1 cellular context compared by ENCODE assay signal in the genomic region with DNA sequence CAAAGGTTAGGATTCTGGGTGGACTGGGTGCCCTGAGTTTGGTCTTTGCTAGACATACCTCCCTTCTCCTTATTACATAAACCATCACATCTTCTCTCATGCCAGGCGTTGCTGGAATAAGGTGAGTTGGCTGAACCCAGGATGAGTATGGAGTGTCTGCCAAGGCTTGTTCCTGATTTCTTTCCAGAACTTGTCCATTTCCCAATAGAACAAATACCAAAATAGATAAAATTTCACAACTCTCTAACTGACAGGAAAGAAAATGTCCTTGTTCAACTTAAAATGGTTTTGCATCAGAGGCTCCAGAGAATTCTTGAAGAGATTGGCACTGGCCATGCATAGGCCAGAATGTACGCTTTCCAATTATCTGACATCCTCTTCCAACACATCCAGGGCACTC.
TF ChIP-seq lines count a peak whose summit lies in the region.

No MANE protein-coding gene starts in this region.

TF ChIP-seq in liver, 16 proteins besides CTCF, POLR2A, EP300 and RAD21 (continued from another document):
- TF ChIP-seq REST (IDR thresholded peaks at IDR 0.05): peak; percentile 20
- TF ChIP-seq MAX (IDR thresholded peaks at IDR 0.05): peak; percentile 78
- peak in 1 of 2 donors; percentile 25 for TF ChIP-seq GABPA (IDR thresholded peaks at IDR 0.05 in 1 of 2, conservative IDR thresholded peaks at IDR 0.05 in 1 of 2)
- no peak for TF ChIP-seq NR2F2 (IDR thresholded peaks at IDR 0.05)
- TF ChIP-seq TAF1 (conservative IDR thresholded peaks at IDR 0.05): no peak
- TF ChIP-seq FOXA1 (IDR thresholded peaks at IDR 0.05): no peak
- TF ChIP-seq HNF4A (conservative IDR thresholded peaks at IDR 0.05): peak; percentile 84 to 92
- TF ChIP-seq YY1 (IDR thresholded peaks at IDR 0.05): peak; percentile 91
- TF ChIP-seq RXRA (IDR thresholded peaks at IDR 0.05): peak; percentile 73 to 88
